1 cellular context compared by ENCODE assay signal in the genomic region with DNA sequence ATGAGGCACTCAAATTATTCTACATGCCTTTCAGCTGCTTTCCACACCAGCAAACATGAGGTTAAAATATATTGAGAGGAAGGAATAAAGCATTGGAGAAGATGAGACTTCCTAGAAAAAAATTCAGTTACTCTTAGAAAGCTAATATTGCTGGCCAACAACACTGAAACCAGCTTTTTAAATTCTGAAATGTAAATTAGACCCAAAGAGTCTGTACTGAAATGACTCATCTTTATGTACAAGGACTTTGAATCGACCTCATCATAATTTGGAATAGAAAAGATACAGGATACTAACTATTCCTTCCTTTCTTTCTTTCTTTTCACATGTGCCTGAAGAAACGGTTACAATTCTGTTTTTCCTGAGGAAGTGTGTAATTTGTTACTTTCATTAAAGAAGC.
TF ChIP-seq lines count a peak whose summit lies in the region.

No MANE protein-coding gene starts in this region.

TF ChIP-seq in HepG2, 621 proteins besides CTCF, POLR2A, EP300 and RAD21:
- TF ChIP-seq ARID2 (CRISPR knock-in tag; IDR thresholded peaks at IDR 0.05; ENCODE audit: borderline replicate concordance) (no peak), SATB2 (CRISPR knock-in tag; IDR thresholded peaks at IDR 0.05) (no peak)
- TF ChIP-seq, protein P1, sequence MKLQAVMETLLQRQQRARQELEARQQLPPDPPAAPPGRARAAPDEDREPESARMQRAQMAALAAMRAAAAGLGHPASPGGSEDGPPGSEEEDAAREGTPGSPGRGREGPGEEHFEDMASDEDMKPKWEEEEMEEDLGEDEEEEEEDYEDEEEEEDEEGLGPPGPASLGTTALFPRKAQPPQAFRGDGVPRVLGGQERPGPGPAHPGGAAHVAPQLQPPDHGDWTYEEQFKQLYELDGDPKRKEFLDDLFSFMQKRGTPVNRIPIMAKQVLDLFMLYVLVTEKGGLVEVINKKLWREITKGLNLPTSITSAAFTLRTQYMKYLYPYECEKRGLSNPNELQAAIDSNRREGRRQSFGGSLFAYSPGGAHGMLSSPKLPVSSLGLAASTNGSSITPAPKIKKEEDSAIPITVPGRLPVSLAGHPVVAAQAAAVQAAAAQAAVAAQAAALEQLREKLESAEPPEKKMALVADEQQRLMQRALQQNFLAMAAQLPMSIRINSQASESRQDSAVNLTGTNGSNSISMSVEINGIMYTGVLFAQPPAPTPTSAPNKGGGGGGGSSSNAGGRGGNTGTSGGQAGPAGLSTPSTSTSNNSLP (IDR thresholded peaks at IDR 0.05; ENCODE audit: low read depth, low read length): peak; percentile 32; the same call in 1 of the 2 replicates
